Comparison of ENCODE assay signal across 1 cellular context in the genomic region with DNA sequence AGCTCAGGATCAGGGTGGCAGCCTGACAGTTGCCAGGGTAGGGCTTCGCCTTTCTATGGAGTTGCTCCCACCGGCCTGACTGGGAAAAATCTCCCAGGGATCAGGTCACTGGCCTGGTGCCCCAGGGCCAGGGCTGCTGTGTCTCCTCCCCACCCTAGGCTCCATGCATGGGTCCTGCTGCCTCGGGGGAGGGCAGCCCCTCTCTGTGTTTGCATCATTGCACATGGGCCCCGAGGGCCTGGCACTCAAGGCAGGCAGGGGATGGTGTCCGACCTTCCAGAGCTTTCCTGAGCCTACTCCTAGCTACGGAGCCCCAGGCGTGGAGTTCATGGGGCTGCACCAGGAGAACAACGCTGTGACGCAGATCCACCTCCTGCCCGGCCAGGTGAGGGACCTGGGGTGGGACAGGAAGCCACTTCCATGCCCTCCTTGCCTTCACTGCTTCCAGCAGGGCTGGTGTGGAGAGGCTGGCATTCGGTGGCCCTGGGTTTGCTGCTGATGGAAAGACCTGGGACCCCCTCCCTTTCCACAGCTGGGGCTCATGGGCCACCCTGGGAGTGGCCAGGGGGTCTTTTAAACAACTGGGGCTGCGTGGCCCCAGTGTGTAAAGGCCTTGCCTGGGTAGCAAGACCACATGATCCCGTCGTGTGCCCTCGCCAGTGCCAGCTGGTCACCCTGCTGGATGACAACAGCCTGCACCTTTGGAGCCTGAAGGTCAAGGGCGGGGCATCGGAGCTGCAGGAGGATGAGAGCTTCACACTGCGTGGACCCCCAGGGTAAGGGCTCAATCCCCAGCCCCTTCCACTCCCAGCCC.
TF ChIP-seq lines count a peak whose summit lies in the region.

No MANE protein-coding gene starts in this region.

TF ChIP-seq in HepG2, 621 proteins besides CTCF, POLR2A, EP300 and RAD21 (continued from another document):
- TF ChIP-seq, protein P1, sequence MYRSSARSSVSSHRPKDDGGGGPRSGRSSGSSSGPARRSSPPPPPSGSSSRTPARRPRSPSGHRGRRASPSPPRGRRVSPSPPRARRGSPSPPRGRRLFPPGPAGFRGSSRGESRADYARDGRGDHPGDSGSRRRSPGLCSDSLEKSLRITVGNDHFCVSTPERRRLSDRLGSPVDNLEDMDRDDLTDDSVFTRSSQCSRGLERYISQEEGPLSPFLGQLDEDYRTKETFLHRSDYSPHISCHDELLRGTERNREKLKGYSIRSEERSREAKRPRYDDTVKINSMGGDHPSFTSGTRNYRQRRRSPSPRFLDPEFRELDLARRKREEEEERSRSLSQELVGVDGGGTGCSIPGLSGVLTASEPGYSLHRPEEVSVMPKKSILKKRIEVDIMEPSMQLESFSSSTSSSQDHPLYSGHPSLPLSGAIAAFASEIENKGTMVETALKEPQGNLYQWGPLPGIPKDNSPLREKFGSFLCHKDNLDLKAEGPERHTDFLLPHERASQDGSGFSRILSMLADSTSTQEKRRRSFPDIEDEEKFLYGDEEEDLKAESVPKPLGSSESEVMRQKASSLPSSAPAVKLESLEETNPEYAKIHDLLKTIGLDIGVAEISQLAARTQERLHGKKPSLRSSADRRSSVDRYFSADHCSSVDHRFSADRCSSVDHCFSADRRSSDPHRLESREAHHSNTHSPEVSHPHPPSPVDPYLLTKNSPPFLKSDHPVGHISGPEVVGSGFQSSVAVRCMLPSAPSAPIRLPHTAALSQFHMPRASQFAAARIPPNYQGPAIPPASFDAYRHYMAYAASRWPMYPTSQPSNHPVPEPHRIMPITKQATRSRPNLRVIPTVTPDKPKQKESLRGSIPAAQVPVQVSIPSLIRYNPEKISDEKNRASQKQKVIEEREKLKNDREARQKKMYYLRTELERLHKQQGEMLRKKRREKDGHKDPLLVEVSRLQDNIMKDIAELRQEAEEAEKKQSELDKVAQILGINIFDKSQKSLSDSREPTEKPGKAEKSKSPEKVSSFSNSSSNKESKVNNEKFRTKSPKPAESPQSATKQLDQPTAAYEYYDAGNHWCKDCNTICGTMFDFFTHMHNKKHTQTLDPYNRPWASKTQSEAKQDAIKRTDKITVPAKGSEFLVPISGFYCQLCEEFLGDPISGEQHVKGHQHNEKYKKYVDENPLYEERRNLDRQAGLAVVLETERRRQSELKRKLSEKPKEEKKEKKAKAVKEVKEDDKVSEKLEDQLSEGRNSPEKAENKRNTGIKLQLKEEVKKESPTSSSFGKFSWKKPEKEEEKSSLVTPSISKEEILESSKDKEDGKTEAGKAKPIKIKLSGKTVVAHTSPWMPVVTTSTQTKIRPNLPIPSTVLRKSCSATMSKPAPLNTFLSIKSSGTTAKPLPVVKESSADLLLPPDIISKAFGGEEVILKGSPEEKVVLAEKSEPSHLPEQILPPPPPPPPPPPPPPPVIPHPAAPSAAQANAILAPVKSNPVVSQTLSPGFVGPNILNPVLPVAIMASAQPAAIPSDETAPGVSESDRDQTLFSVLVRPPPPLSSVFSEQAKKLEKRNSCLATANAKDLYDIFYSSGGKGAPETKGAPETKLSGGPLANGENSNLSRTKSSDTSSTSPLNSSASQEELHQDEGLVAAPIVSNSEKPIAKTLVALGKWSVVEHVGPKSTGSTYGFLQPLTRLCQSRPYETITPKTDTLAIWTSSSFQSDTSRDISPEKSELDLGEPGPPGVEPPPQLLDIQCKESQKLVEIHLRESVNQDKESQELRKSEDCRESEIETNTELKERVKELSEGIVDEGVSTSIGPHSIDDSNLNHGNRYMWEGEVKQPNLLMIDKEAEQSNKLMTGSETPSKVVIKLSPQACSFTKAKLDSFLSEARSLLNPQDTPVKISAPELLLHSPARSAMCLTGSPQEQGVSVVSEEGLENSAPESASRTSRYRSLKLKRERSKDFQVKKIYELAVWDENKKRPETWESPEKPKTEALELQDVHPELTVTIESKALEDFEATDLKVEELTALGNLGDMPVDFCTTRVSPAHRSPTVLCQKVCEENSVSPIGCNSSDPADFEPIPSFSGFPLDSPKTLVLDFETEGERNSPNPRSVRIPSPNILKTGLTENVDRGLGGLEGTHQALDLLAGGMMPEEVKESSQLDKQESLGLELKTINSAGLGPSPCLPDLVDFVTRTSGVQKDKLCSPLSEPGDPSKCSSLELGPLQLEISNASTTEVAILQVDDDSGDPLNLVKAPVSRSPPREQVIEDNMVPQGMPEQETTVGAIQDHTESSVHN (CRISPR knock-in tag; IDR thresholded peaks at IDR 0.05): peak; percentile 54; the same call in 1 of the 2 replicates
- TF ChIP-seq ZFP36L1 (CRISPR knock-in tag; IDR thresholded peaks at IDR 0.05) (peak; percentile 22; the same call in 1 of the 2 replicates), NCOA1 (CRISPR knock-in tag; IDR thresholded peaks at IDR 0.05) (peak; percentile 2; the same call in 1 of the 2 replicates), HNRNPL (IDR thresholded peaks at IDR 0.05; ENCODE audit: low read depth, low read length) (peak; percentile 77), NR2F1 (CRISPR knock-in tag; IDR thresholded peaks at IDR 0.05) (no peak), JUND (CRISPR knock-in tag; IDR thresholded peaks at IDR 0.05) (no peak), ZFY (CRISPR knock-in tag; IDR thresholded peaks at IDR 0.05) (0 out of 2 replicates have a peak, but pooled peaks have one; percentile 24), U2AF2 (IDR thresholded peaks at IDR 0.05; ENCODE audit: low read depth, low read length) (no peak), ZNF652 (CRISPR knock-in tag; IDR thresholded peaks at IDR 0.05; ENCODE audit: borderline replicate concordance, low read depth) (no peak), ZNF766 (CRISPR knock-in tag; IDR thresholded peaks at IDR 0.05; ENCODE audit: borderline replicate concordance) (peak; percentile 17; the same call in 1 of the 2 replicates), CEBPG (CRISPR knock-in tag; IDR thresholded peaks at IDR 0.05) (peak; percentile 39; the same call in 1 of the 2 replicates), SMAD1 (CRISPR knock-in tag; IDR thresholded peaks at IDR 0.05; ENCODE audit: borderline replicate concordance, low read depth) (0 out of 2 replicates have a peak, but pooled peaks have one; percentile 2), HDAC1 (CRISPR knock-in tag; IDR thresholded peaks at IDR 0.05) (peak; percentile 0; the same call in 1 of the 2 replicates), ARHGAP35 (CRISPR knock-in tag; IDR thresholded peaks at IDR 0.05; ENCODE audit: borderline replicate concordance) (no peak), ZNF737 (CRISPR knock-in tag; IDR thresholded peaks at IDR 0.05; ENCODE audit: borderline replicate concordance) (no peak), MAFF (IDR thresholded peaks at IDR 0.05; ENCODE audit: low read depth, low read length) (no peak), FOXK2 (IDR thresholded peaks at IDR 0.05) (no peak), SRY (CRISPR knock-in tag; IDR thresholded peaks at IDR 0.05) (no peak), NFKB2 (CRISPR knock-in tag; IDR thresholded peaks at IDR 0.05; ENCODE audit: borderline replicate concordance) (peak; percentile 6; the same call in 1 of the 2 replicates), MEIS2 (CRISPR knock-in tag; IDR thresholded peaks at IDR 0.05) (no peak), ZNF678 (CRISPR knock-in tag; IDR thresholded peaks at IDR 0.05) (peak; percentile 65), NR2F2 (IDR thresholded peaks at IDR 0.05; ENCODE audit: borderline replicate concordance, low read depth) (no peak), ZNF761 (CRISPR knock-in tag; conservative IDR thresholded peaks at IDR 0.05) (peak; percentile 48), IRX3 (CRISPR knock-in tag; IDR thresholded peaks at IDR 0.05; ENCODE audit: borderline replicate concordance, low read depth) (no peak), ZNF331 (CRISPR knock-in tag; IDR thresholded peaks at IDR 0.05) (no peak), NR3C1 (CRISPR knock-in tag; IDR thresholded peaks at IDR 0.05) (no peak), ZNF205 (CRISPR knock-in tag; IDR thresholded peaks at IDR 0.05) (no peak), ZNF607 (CRISPR knock-in tag; IDR thresholded peaks at IDR 0.05; ENCODE audit: borderline replicate concordance) (peak; percentile 14; the same call in 1 of the 2 replicates), NFIC (IDR thresholded peaks at IDR 0.05; ENCODE audit: low read length) (no peak), ZNF773 (CRISPR knock-in tag; IDR thresholded peaks at IDR 0.05; ENCODE audit: borderline replicate concordance) (no peak), IRF2 (CRISPR knock-in tag; IDR thresholded peaks at IDR 0.05) (no peak), TP53 (CRISPR knock-in tag; conservative IDR thresholded peaks at IDR 0.05) (0 out of 2 replicates have a peak, but pooled peaks have one; percentile 9)
- TF ChIP-seq, protein P2, sequence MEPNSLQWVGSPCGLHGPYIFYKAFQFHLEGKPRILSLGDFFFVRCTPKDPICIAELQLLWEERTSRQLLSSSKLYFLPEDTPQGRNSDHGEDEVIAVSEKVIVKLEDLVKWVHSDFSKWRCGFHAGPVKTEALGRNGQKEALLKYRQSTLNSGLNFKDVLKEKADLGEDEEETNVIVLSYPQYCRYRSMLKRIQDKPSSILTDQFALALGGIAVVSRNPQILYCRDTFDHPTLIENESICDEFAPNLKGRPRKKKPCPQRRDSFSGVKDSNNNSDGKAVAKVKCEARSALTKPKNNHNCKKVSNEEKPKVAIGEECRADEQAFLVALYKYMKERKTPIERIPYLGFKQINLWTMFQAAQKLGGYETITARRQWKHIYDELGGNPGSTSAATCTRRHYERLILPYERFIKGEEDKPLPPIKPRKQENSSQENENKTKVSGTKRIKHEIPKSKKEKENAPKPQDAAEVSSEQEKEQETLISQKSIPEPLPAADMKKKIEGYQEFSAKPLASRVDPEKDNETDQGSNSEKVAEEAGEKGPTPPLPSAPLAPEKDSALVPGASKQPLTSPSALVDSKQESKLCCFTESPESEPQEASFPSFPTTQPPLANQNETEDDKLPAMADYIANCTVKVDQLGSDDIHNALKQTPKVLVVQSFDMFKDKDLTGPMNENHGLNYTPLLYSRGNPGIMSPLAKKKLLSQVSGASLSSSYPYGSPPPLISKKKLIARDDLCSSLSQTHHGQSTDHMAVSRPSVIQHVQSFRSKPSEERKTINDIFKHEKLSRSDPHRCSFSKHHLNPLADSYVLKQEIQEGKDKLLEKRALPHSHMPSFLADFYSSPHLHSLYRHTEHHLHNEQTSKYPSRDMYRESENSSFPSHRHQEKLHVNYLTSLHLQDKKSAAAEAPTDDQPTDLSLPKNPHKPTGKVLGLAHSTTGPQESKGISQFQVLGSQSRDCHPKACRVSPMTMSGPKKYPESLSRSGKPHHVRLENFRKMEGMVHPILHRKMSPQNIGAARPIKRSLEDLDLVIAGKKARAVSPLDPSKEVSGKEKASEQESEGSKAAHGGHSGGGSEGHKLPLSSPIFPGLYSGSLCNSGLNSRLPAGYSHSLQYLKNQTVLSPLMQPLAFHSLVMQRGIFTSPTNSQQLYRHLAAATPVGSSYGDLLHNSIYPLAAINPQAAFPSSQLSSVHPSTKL (CRISPR knock-in tag; IDR thresholded peaks at IDR 0.05): no peak
- TF ChIP-seq, protein P3, sequence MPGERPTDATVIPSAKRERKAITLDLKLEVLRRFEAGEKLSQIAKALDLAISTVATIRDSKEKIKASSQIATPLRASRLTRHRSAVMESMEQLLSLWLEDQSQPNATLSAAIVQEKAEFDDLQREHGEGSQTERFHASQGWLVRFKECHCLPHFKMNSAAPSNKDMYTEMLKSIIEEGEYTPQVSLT (CRISPR knock-in tag; IDR thresholded peaks at IDR 0.05; ENCODE audit: borderline replicate concordance, low read depth): no peak
- TF ChIP-seq, protein P4, sequence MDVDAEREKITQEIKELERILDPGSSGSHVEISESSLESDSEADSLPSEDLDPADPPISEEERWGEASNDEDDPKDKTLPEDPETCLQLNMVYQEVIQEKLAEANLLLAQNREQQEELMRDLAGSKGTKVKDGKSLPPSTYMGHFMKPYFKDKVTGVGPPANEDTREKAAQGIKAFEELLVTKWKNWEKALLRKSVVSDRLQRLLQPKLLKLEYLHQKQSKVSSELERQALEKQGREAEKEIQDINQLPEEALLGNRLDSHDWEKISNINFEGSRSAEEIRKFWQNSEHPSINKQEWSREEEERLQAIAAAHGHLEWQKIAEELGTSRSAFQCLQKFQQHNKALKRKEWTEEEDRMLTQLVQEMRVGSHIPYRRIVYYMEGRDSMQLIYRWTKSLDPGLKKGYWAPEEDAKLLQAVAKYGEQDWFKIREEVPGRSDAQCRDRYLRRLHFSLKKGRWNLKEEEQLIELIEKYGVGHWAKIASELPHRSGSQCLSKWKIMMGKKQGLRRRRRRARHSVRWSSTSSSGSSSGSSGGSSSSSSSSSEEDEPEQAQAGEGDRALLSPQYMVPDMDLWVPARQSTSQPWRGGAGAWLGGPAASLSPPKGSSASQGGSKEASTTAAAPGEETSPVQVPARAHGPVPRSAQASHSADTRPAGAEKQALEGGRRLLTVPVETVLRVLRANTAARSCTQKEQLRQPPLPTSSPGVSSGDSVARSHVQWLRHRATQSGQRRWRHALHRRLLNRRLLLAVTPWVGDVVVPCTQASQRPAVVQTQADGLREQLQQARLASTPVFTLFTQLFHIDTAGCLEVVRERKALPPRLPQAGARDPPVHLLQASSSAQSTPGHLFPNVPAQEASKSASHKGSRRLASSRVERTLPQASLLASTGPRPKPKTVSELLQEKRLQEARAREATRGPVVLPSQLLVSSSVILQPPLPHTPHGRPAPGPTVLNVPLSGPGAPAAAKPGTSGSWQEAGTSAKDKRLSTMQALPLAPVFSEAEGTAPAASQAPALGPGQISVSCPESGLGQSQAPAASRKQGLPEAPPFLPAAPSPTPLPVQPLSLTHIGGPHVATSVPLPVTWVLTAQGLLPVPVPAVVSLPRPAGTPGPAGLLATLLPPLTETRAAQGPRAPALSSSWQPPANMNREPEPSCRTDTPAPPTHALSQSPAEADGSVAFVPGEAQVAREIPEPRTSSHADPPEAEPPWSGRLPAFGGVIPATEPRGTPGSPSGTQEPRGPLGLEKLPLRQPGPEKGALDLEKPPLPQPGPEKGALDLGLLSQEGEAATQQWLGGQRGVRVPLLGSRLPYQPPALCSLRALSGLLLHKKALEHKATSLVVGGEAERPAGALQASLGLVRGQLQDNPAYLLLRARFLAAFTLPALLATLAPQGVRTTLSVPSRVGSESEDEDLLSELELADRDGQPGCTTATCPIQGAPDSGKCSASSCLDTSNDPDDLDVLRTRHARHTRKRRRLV (CRISPR knock-in tag; IDR thresholded peaks at IDR 0.05): peak; percentile 20; the same call in 1 of the 2 replicates
- TF ChIP-seq, protein P5, sequence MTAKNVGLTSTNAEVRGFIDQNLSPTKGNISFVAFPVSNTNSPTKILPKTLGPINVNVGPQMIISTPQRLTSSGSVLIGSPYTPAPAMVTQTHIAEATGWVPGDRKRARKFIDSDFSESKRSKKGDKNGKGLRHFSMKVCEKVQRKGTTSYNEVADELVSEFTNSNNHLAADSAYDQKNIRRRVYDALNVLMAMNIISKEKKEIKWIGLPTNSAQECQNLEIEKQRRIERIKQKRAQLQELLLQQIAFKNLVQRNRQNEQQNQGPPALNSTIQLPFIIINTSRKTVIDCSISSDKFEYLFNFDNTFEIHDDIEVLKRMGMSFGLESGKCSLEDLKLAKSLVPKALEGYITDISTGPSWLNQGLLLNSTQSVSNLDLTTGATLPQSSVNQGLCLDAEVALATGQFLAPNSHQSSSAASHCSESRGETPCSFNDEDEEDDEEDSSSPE (CRISPR knock-in tag; IDR thresholded peaks at IDR 0.05): no peak; the same call in 1 of the 2 replicates
- TF ChIP-seq, protein P6, sequence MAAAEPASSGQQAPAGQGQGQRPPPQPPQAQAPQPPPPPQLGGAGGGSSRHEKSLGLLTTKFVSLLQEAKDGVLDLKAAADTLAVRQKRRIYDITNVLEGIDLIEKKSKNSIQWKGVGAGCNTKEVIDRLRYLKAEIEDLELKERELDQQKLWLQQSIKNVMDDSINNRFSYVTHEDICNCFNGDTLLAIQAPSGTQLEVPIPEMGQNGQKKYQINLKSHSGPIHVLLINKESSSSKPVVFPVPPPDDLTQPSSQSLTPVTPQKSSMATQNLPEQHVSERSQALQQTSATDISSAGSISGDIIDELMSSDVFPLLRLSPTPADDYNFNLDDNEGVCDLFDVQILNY (CRISPR knock-in tag; conservative IDR thresholded peaks at IDR 0.05): peak; percentile 17; the same call in 1 of the 2 replicates
